ENCODE assay signal across 1 cellular context in genomic region chr19:4622695-4623421, GRCh38.
TF ChIP-seq lines count a peak whose summit lies in the region.

No MANE protein-coding gene starts in this region.

TF ChIP-seq in SK-N-SH, 30 proteins besides CTCF, POLR2A, EP300 and RAD21 (continued from another document):
- TF ChIP-seq USF1 (IDR thresholded peaks at IDR 0.05; ENCODE audit: borderline replicate concordance, low read depth) (no peak), POLR2AphosphoS5 (IDR thresholded peaks at IDR 0.05; ENCODE audit: low read depth, low read length) (no peak), FOSL2 (IDR thresholded peaks at IDR 0.05; ENCODE audit: borderline replicate concordance, low read depth) (no peak), RXRA (IDR thresholded peaks at IDR 0.05; ENCODE audit: borderline replicate concordance, low read depth) (no peak), FOXM1 (IDR thresholded peaks at IDR 0.05; ENCODE audit: low read depth) (no peak), NRF1 (IDR thresholded peaks at IDR 0.05; ENCODE audit: low read depth, low read length) (no peak), RCOR1 (IDR thresholded peaks at IDR 0.05; ENCODE audit: low read length) (no peak), USF2 (IDR thresholded peaks at IDR 0.05; ENCODE audit: borderline replicate concordance, low read depth, low read length) (no peak), ZBTB33 (IDR thresholded peaks at IDR 0.05; ENCODE audit: borderline replicate concordance, low read depth) (no peak), GABPA (IDR thresholded peaks at IDR 0.05; ENCODE audit: low read depth) (no peak), SIN3A (IDR thresholded peaks at IDR 0.05; ENCODE audit: borderline replicate concordance, low read depth, low read length) (no peak), IRF3 (IDR thresholded peaks at IDR 0.05; ENCODE audit: low read depth, low read length) (no peak)
